ENCODE assay signal across 1 cellular context in the genomic region with DNA sequence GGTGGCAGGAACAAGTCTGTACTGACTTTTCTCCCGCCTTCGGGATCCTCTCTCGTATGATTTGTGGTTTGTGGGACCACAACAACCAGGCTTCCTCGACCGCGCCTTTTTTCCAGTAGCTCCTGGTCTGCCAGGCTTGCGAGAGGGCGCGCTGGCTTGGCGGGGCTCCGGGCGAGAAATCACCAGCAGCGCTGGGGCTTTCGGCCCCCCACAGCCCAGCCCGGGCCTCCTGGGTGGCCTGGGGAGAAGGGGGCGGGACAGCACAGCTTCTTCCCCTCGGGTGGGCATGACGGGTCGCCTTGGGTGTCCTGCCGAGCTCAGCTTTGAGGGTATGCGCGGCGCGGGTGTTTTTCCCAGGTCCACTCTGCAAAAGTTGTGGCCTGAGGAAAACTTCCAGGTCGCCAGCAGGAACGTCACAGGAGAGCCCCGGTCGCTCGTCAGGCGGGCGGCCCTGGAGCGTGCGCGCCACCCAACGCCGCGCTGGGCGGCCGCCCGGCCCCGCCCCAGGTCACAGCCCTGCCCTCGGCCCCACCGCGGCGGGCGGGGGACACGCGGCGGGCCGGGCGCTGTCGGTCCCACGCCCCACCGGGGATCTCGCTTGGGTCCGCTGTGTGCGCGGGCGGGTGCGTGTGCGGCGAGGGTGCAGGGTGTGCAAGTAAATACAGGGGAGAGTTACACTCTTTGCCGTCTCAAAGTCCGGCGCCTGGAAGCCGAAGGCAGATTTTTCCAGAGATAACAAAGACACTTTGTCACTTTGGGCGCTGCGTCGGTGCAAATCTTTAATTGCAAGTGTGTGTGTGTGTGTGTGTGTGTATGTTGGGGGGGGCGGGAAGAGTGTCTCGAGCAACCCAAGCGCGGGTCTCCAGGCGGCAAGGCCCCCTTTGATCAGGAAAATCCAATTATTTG.
TF ChIP-seq lines count a peak whose summit lies in the region.

No MANE protein-coding gene starts in this region.

TF ChIP-seq in HepG2, 621 proteins besides CTCF, POLR2A, EP300 and RAD21 (continued from another document and continues in another):
- TF ChIP-seq, protein P1, sequence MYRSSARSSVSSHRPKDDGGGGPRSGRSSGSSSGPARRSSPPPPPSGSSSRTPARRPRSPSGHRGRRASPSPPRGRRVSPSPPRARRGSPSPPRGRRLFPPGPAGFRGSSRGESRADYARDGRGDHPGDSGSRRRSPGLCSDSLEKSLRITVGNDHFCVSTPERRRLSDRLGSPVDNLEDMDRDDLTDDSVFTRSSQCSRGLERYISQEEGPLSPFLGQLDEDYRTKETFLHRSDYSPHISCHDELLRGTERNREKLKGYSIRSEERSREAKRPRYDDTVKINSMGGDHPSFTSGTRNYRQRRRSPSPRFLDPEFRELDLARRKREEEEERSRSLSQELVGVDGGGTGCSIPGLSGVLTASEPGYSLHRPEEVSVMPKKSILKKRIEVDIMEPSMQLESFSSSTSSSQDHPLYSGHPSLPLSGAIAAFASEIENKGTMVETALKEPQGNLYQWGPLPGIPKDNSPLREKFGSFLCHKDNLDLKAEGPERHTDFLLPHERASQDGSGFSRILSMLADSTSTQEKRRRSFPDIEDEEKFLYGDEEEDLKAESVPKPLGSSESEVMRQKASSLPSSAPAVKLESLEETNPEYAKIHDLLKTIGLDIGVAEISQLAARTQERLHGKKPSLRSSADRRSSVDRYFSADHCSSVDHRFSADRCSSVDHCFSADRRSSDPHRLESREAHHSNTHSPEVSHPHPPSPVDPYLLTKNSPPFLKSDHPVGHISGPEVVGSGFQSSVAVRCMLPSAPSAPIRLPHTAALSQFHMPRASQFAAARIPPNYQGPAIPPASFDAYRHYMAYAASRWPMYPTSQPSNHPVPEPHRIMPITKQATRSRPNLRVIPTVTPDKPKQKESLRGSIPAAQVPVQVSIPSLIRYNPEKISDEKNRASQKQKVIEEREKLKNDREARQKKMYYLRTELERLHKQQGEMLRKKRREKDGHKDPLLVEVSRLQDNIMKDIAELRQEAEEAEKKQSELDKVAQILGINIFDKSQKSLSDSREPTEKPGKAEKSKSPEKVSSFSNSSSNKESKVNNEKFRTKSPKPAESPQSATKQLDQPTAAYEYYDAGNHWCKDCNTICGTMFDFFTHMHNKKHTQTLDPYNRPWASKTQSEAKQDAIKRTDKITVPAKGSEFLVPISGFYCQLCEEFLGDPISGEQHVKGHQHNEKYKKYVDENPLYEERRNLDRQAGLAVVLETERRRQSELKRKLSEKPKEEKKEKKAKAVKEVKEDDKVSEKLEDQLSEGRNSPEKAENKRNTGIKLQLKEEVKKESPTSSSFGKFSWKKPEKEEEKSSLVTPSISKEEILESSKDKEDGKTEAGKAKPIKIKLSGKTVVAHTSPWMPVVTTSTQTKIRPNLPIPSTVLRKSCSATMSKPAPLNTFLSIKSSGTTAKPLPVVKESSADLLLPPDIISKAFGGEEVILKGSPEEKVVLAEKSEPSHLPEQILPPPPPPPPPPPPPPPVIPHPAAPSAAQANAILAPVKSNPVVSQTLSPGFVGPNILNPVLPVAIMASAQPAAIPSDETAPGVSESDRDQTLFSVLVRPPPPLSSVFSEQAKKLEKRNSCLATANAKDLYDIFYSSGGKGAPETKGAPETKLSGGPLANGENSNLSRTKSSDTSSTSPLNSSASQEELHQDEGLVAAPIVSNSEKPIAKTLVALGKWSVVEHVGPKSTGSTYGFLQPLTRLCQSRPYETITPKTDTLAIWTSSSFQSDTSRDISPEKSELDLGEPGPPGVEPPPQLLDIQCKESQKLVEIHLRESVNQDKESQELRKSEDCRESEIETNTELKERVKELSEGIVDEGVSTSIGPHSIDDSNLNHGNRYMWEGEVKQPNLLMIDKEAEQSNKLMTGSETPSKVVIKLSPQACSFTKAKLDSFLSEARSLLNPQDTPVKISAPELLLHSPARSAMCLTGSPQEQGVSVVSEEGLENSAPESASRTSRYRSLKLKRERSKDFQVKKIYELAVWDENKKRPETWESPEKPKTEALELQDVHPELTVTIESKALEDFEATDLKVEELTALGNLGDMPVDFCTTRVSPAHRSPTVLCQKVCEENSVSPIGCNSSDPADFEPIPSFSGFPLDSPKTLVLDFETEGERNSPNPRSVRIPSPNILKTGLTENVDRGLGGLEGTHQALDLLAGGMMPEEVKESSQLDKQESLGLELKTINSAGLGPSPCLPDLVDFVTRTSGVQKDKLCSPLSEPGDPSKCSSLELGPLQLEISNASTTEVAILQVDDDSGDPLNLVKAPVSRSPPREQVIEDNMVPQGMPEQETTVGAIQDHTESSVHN (CRISPR knock-in tag; IDR thresholded peaks at IDR 0.05): no peak
- TF ChIP-seq SOX6 (IDR thresholded peaks at IDR 0.05) (no peak), SOX6 (CRISPR knock-in tag; IDR thresholded peaks at IDR 0.05) (no peak), ZSCAN31 (CRISPR knock-in tag; IDR thresholded peaks at IDR 0.05; ENCODE audit: low read depth) (no peak; the same call in 1 of the 2 replicates), ZSCAN29 (CRISPR knock-in tag; conservative IDR thresholded peaks at IDR 0.05) (no peak), PHB2 (IDR thresholded peaks at IDR 0.05; ENCODE audit: partially characterized antibody) (no peak), ZNF777 (CRISPR knock-in tag; IDR thresholded peaks at IDR 0.05) (0 out of 2 replicates have a peak, but pooled peaks have one; percentile 4), ELF4 (CRISPR knock-in tag; IDR thresholded peaks at IDR 0.05; ENCODE audit: borderline replicate concordance) (no peak; the same call in 1 of the 2 replicates), ZNF460 (CRISPR knock-in tag; IDR thresholded peaks at IDR 0.05; ENCODE audit: borderline replicate concordance) (no peak), ZNF7 (CRISPR knock-in tag; IDR thresholded peaks at IDR 0.05) (no peak), ELF1 (CRISPR knock-in tag; IDR thresholded peaks at IDR 0.05) (no peak), ESRRA (CRISPR knock-in tag; IDR thresholded peaks at IDR 0.05; ENCODE audit: low read depth) (0 out of 2 replicates have a peak, but pooled peaks have one; percentile 63), ZNF644 (CRISPR knock-in tag; IDR thresholded peaks at IDR 0.05; ENCODE audit: low read depth) (peak; percentile 18; the same call in 1 of the 2 replicates), ZIK1 (CRISPR knock-in tag; IDR thresholded peaks at IDR 0.05; ENCODE audit: borderline replicate concordance, low read depth) (no peak; the same call in 1 of the 2 replicates), ZNF782 (CRISPR knock-in tag; IDR thresholded peaks at IDR 0.05; ENCODE audit: borderline replicate concordance) (no peak; the same call in 1 of the 2 replicates), MXD4 (CRISPR knock-in tag; IDR thresholded peaks at IDR 0.05) (no peak)
- TF ChIP-seq, protein P2, sequence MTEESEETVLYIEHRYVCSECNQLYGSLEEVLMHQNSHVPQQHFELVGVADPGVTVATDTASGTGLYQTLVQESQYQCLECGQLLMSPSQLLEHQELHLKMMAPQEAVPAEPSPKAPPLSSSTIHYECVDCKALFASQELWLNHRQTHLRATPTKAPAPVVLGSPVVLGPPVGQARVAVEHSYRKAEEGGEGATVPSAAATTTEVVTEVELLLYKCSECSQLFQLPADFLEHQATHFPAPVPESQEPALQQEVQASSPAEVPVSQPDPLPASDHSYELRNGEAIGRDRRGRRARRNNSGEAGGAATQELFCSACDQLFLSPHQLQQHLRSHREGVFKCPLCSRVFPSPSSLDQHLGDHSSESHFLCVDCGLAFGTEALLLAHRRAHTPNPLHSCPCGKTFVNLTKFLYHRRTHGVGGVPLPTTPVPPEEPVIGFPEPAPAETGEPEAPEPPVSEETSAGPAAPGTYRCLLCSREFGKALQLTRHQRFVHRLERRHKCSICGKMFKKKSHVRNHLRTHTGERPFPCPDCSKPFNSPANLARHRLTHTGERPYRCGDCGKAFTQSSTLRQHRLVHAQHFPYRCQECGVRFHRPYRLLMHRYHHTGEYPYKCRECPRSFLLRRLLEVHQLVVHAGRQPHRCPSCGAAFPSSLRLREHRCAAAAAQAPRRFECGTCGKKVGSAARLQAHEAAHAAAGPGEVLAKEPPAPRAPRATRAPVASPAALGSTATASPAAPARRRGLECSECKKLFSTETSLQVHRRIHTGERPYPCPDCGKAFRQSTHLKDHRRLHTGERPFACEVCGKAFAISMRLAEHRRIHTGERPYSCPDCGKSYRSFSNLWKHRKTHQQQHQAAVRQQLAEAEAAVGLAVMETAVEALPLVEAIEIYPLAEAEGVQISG (CRISPR knock-in tag; IDR thresholded peaks at IDR 0.05): peak; percentile 50
- TF ChIP-seq, protein P3, sequence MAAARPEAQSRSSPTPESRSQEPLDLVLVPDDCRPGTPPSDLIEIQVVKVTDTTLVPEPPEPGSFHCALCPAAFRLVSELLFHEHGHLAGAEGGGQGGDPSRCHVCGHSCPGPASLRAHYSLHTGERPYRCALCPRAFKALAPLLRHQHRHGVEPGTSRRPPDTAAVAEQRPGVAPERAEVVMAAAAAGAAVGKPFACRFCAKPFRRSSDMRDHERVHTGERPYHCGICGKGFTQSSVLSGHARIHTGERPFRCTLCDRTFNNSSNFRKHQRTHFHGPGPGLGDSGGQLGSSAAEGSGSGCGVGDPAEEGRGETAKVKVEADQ (CRISPR knock-in tag; IDR thresholded peaks at IDR 0.05; ENCODE audit: borderline replicate concordance): no peak
- TF ChIP-seq, protein P4, sequence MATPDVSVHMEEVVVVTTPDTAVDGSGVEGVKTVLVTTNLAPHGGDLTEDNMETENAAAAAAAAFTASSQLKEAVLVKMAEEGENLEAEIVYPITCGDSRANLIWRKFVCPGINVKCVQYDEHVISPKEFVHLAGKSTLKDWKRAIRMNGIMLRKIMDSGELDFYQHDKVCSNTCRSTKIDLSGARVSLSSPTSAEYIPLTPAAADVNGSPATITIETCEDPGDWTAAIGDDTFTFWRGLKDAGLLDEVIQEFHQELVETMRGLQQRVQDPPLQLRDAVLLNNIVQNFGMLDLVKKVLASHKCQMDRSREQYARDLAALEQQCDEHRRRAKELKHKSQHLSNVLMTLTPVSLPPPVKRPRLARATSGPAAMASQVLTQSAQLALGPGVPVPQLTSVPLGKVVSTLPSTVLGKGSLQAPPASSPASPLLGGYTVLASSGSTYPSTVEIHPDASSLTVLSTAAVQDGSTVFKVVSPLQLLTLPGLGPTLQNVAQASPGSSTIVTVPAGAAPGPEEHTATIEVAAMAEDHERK (CRISPR knock-in tag; IDR thresholded peaks at IDR 0.05; ENCODE audit: low read depth): no peak
- TF ChIP-seq, protein P5, sequence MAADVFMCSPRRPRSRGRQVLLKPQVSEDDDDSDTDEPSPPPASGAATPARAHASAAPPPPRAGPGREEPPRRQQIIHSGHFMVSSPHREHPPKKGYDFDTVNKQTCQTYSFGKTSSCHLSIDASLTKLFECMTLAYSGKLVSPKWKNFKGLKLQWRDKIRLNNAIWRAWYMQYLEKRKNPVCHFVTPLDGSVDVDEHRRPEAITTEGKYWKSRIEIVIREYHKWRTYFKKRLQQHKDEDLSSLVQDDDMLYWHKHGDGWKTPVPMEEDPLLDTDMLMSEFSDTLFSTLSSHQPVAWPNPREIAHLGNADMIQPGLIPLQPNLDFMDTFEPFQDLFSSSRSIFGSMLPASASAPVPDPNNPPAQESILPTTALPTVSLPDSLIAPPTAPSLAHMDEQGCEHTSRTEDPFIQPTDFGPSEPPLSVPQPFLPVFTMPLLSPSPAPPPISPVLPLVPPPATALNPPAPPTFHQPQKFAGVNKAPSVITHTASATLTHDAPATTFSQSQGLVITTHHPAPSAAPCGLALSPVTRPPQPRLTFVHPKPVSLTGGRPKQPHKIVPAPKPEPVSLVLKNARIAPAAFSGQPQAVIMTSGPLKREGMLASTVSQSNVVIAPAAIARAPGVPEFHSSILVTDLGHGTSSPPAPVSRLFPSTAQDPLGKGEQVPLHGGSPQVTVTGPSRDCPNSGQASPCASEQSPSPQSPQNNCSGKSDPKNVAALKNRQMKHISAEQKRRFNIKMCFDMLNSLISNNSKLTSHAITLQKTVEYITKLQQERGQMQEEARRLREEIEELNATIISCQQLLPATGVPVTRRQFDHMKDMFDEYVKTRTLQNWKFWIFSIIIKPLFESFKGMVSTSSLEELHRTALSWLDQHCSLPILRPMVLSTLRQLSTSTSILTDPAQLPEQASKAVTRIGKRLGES (CRISPR knock-in tag; IDR thresholded peaks at IDR 0.05; ENCODE audit: borderline replicate concordance): peak; percentile 75; the same call in 1 of the 2 replicates
- TF ChIP-seq, protein P6, sequence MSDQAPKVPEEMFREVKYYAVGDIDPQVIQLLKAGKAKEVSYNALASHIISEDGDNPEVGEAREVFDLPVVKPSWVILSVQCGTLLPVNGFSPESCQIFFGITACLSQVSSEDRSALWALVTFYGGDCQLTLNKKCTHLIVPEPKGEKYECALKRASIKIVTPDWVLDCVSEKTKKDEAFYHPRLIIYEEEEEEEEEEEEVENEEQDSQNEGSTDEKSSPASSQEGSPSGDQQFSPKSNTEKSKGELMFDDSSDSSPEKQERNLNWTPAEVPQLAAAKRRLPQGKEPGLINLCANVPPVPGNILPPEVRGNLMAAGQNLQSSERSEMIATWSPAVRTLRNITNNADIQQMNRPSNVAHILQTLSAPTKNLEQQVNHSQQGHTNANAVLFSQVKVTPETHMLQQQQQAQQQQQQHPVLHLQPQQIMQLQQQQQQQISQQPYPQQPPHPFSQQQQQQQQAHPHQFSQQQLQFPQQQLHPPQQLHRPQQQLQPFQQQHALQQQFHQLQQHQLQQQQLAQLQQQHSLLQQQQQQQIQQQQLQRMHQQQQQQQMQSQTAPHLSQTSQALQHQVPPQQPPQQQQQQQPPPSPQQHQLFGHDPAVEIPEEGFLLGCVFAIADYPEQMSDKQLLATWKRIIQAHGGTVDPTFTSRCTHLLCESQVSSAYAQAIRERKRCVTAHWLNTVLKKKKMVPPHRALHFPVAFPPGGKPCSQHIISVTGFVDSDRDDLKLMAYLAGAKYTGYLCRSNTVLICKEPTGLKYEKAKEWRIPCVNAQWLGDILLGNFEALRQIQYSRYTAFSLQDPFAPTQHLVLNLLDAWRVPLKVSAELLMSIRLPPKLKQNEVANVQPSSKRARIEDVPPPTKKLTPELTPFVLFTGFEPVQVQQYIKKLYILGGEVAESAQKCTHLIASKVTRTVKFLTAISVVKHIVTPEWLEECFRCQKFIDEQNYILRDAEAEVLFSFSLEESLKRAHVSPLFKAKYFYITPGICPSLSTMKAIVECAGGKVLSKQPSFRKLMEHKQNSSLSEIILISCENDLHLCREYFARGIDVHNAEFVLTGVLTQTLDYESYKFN (CRISPR knock-in tag; conservative IDR thresholded peaks at IDR 0.05): no peak; the same call in 1 of the 2 replicates
- TF ChIP-seq, protein P7, sequence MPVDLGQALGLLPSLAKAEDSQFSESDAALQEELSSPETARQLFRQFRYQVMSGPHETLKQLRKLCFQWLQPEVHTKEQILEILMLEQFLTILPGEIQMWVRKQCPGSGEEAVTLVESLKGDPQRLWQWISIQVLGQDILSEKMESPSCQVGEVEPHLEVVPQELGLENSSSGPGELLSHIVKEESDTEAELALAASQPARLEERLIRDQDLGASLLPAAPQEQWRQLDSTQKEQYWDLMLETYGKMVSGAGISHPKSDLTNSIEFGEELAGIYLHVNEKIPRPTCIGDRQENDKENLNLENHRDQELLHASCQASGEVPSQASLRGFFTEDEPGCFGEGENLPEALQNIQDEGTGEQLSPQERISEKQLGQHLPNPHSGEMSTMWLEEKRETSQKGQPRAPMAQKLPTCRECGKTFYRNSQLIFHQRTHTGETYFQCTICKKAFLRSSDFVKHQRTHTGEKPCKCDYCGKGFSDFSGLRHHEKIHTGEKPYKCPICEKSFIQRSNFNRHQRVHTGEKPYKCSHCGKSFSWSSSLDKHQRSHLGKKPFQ (CRISPR knock-in tag; IDR thresholded peaks at IDR 0.05; ENCODE audit: insufficient replicate concordance): no peak
- TF ChIP-seq, protein P8, sequence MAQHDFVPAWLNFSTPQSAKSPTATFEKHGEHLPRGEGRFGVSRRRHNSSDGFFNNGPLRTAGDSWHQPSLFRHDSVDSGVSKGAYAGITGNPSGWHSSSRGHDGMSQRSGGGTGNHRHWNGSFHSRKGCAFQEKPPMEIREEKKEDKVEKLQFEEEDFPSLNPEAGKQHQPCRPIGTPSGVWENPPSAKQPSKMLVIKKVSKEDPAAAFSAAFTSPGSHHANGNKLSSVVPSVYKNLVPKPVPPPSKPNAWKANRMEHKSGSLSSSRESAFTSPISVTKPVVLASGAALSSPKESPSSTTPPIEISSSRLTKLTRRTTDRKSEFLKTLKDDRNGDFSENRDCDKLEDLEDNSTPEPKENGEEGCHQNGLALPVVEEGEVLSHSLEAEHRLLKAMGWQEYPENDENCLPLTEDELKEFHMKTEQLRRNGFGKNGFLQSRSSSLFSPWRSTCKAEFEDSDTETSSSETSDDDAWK (CRISPR knock-in tag; IDR thresholded peaks at IDR 0.05): no peak
